18 cellular contexts compared by ENCODE assay signal in the genomic region with DNA sequence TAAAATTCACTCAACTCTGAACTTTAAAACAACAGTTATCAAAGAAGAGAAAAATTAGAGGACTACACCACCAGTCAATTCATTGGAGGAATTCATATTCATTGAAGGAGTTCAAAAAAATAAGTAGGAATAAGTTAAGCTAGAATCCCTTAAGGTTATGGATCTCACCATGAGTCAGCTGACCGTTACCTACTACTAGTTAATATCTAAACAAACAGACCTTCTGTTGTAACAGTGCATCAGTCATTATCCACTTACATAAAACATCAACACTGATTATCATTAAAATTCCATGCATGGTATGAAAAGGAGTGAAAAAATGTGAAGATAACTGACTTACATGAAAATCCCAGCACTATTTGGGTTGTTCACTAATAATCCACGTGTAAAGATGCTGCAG. TPM values are rescaled to one million over a fixed set of nuclear protein-coding genes. Genes with fewer than 3 reads are reported as not detected.
DNase-seq lines count a peak whose midpoint lies in the region; ATAC-seq and TF ChIP-seq lines count a peak whose summit lies in the region.
"Had no signal": no experiment of that assay in that cellular context is flagged by ENCODE, and none has a peak within 500 bp of the region (broad histone marks: within the 10 kb centered on the region; RNA-seq: fewer than 3 reads in every experiment).

No MANE protein-coding gene starts in this region.

- TF ChIP-seq RAD21 in IMR-90 (IDR thresholded peaks at IDR 0.05; ENCODE audit: low read length), result no peak

- TF ChIP-seq CTCF in IMR-90 (conservative IDR thresholded peaks at IDR 0.05; ENCODE audit: low read depth, low read length), result no peak
- no peak for TF ChIP-seq CTCF in chondrocyte (IDR thresholded peaks at IDR 0.05)
- TF ChIP-seq CTCF in adrenal gland (IDR thresholded peaks at IDR 0.05), result no peak

- H3K4me1 Mint-ChIP-seq in chondrocyte (ENCODE audit: low read depth), result no peaks in the 10 kb centered on the region
- H3K4me1 Mint-ChIP-seq: GM23338 had no signal

- no peak overlapping the region for H3K4me3 Mint-ChIP-seq in chondrocyte (ENCODE audit: unreplicated experiment)
- H3K4me3 Mint-ChIP-seq: GM23338 had no signal

- H4K91ac ChIP-seq in IMR-90 (ENCODE audit: insufficient read depth, low read depth, low read length), result no peak overlapping the region

- H3K4me3 ChIP-seq in IMR-90 (ENCODE audit: insufficient read depth, low read depth, low read length) (no peak overlapping the region), adrenal gland (no peak overlapping the region)
- H3K4me3 ChIP-seq: BLaER1 treated with 17β-estradiol and CSF1 and Interleukin-3, amounts not matched to agents 10 nM and 100 nM; GM23338 had no signal

- no peak overlapping the region for H4K8ac ChIP-seq in IMR-90 (ENCODE audit: low read depth in 2 of 2, low read length in 2 of 2)

- no peak overlapping the region for H3K18ac ChIP-seq in IMR-90 (ENCODE audit: low read depth, low read length)

- no peak overlapping the region for H3K14ac ChIP-seq in IMR-90 (replicated peaks; ENCODE audit: low read depth, low read length)

- H3K27me3 ChIP-seq in IMR-90 (ENCODE audit: control insufficient read depth, insufficient read depth, low read length) (no peaks in the 10 kb centered on the region), adrenal gland (no peaks in the 10 kb centered on the region)
- H3K27me3 ChIP-seq: BLaER1 treated with 17β-estradiol and CSF1 and Interleukin-3, amounts not matched to agents 10 nM and 100 nM had no signal

- in situ Hi-C loops in IMR-90 (cut with MboI; ENCODE audit: low sequenced_read_pairs), result no loop called here

- CTCF ChIA-PET in IMR-90 (lab: Yijun Ruan, JAX), result interaction anchor here (0.6 kb wide), 1 partner anchor 15 kb away, joined by 3 read pairs; no protein-coding TSS in a partner anchor

- no peaks in the 10 kb centered on the region; the same call in 1 of the 2 replicates for H3K9me3 ChIP-seq in IMR-90 (ENCODE audit: control insufficient read depth, insufficient read depth, low read length)
- H3K9me3 ChIP-seq in adrenal gland (replicated peaks in 1 of 3), result no peaks in the 10 kb centered on the region

- no peak overlapping the region for H3K23ac ChIP-seq in IMR-90 (ENCODE audit: low read depth, low read length)

- H4K5ac ChIP-seq in IMR-90 (ENCODE audit: low read depth, low read length), result no peak overlapping the region

- H3K79me1 ChIP-seq in IMR-90 (ENCODE audit: low read depth in 1 of 2, low read length in 2 of 2), result peaks cover 10 to 32% of the 10 kb centered on the region in 2 experiments; a peak in 3 of 4 replicates

- peaks cover 24% of the 10 kb centered on the region for H4K20me1 ChIP-seq in IMR-90 (ENCODE audit: insufficient read depth, low read length)

- TF ChIP-seq POLR2A in IMR-90 (IDR thresholded peaks at IDR 0.05; ENCODE audit: low read depth, low read length) (no peak), adrenal gland (IDR thresholded peaks at IDR 0.05) (no peak)

- no CpG with 5 or more reads among the region's 2 CpGs for WGBS in IMR-90 (ENCODE audit: extremely low coverage in 2 of 2, insufficient read length in 1 of 2), 2 experiments
- WGBS in adrenal gland, 4 donors, result 85 to 90% (median 87%) methylated on average over 2 of the region's 2 CpGs

- dilution Hi-C loops in IMR-90 (cut with HindIII; ENCODE audit: low sequenced_read_pairs, unreplicated experiment), result no loop called here

- DNase-seq in NCI-H748 (lab: John Stamatoyannopoulos, UW; ENCODE audit: unreplicated experiment) (peak; percentile 51), NCI-H748 treated with DMSO at 0.1 percent for 48 hours (lab: John Stamatoyannopoulos, UW) (no peak), IMR-90 (peak; percentile 50), chondrocyte (ENCODE audit: low spot score) (no peak), amniotic stem cell (lab: John Stamatoyannopoulos, UW) (no peak), adrenal gland (no peak), NCI-H2227 (lab: John Stamatoyannopoulos, UW; ENCODE audit: unreplicated experiment) (no peak), activated gamma-delta T cell (lab: John Stamatoyannopoulos, UW) (no peak)
- DNase-seq: 8988T, DMS153, KG1, MM.1S, NCI-H1105 treated with DMSO at 0.1 percent for 48 hours, NCI-H187 treated with DMSO at 0.1 percent for 48 hours, NCI-H446 treated with DMSO at 0.1 percent for 48 hours had no signal

- no peaks in the 10 kb centered on the region for H3K27me3 Mint-ChIP-seq in chondrocyte (ENCODE audit: low read depth)

- no peak overlapping the region for H2AK5ac ChIP-seq in IMR-90 (ENCODE audit: low read depth, low read length)

- H2BK120ac ChIP-seq in IMR-90 (ENCODE audit: low read depth, low read length), result no peak overlapping the region

- no peak overlapping the region for H3K9ac ChIP-seq in IMR-90 (ENCODE audit: low read depth, low read length)
- H3K9ac ChIP-seq: BLaER1 treated with 17β-estradiol and CSF1 and Interleukin-3, amounts not matched to agents 10 nM and 100 nM had no signal

- H2BK20ac ChIP-seq in IMR-90 (ENCODE audit: low read depth, low read length), result no peak overlapping the region

- BruUV-seq in IMR-90 (replicated peaks; lab: Mats Ljungman, UMichigan), result no TSS peak

- H3K4me2 ChIP-seq in IMR-90 (ENCODE audit: low read depth, low read length), result peak overlapping the region; percentile 27; the same call in 1 of the 2 replicates
- H3K4me2 ChIP-seq: BLaER1 treated with 17β-estradiol and CSF1 and Interleukin-3, amounts not matched to agents 10 nM and 100 nM; GM23338 had no signal

- H3K4me1 ChIP-seq in IMR-90 (ENCODE audit: control insufficient read depth, insufficient read depth, low read length) (no peaks in the 10 kb centered on the region), adrenal gland (replicated peaks in 1 of 2) (no peaks in the 10 kb centered on the region)
- H3K4me1 ChIP-seq: BLaER1 treated with 17β-estradiol and CSF1 and Interleukin-3, amounts not matched to agents 10 nM and 100 nM had no signal

- H3K36me3 ChIP-seq in IMR-90 (ENCODE audit: control insufficient read depth, insufficient read depth, low read length) (no peaks in the 10 kb centered on the region), adrenal gland (replicated peaks in 1 of 2) (no peaks in the 10 kb centered on the region)

- H3K4ac ChIP-seq in IMR-90 (ENCODE audit: low read depth, low read length), result no peak overlapping the region

- peak; percentile 57 for ATAC-seq in IMR-90 (ENCODE audit: low read depth)
- ATAC-seq: GM23338 had no signal

- no peak overlapping the region for H2BK15ac ChIP-seq in IMR-90 (ENCODE audit: low read depth, low read length)

- H3K9me1 ChIP-seq in IMR-90 (ENCODE audit: insufficient read depth, low read length), result no peaks in the 10 kb centered on the region

- no peaks in the 10 kb centered on the region for H3K9me3 Mint-ChIP-seq in chondrocyte (ENCODE audit: low read depth)
- H3K9me3 Mint-ChIP-seq: GM23338 had no signal

- H3K36me3 Mint-ChIP-seq in chondrocyte (ENCODE audit: low read depth), result peaks cover 3% of the 10 kb centered on the region

- H3K27ac Mint-ChIP-seq in chondrocyte (ENCODE audit: unreplicated experiment), result peak overlapping the region; percentile 6
- H3K27ac Mint-ChIP-seq: GM23338 had no signal

- no peak overlapping the region for H2AFZ ChIP-seq in IMR-90 (replicated peaks; ENCODE audit: low read length, poor library complexity)
- H2AFZ ChIP-seq: GM23338 had no signal

- no peak overlapping the region for H3K56ac ChIP-seq in IMR-90 (ENCODE audit: extremely low read depth, insufficient read depth, low read length)

- H2BK5ac ChIP-seq in IMR-90 (ENCODE audit: low read depth, low read length, poor library complexity, severe bottlenecking), result no peak overlapping the region

- intact Hi-C loops in IMR-90 (cut with micrococcal nuclease), result no loop called here
- intact Hi-C loops in adrenal gland (cut with DNase I), result no loop called here

- no peak overlapping the region for H3K27ac ChIP-seq in IMR-90 (ENCODE audit: insufficient read depth, low read length)
- H3K27ac ChIP-seq in adrenal gland, result no peak overlapping the region
- H3K27ac ChIP-seq: BLaER1 treated with 17β-estradiol and CSF1 and Interleukin-3, amounts not matched to agents 10 nM and 100 nM; RWPE1 had no signal

- no peak overlapping the region for H2AK9ac ChIP-seq in IMR-90 (replicated peaks; ENCODE audit: low read depth, low read length, poor library complexity)

- POLR2A ChIA-PET in IMR-90 (lab: Charles Lee; ENCODE audit: unreplicated experiment), result no interaction called here

TF ChIP-seq in IMR-90, 13 proteins besides CTCF, POLR2A, EP300 and RAD21:
- TF ChIP-seq MXI1 (IDR thresholded peaks at IDR 0.05; ENCODE audit: borderline replicate concordance, low read depth, low read length), result no peak
- TF ChIP-seq, protein P1, sequence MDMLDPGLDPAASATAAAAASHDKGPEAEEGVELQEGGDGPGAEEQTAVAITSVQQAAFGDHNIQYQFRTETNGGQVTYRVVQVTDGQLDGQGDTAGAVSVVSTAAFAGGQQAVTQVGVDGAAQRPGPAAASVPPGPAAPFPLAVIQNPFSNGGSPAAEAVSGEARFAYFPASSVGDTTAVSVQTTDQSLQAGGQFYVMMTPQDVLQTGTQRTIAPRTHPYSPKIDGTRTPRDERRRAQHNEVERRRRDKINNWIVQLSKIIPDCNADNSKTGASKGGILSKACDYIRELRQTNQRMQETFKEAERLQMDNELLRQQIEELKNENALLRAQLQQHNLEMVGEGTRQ (IDR thresholded peaks at IDR 0.05; ENCODE audit: low read depth, low read length), result 0 out of 2 replicates have a peak, but pooled peaks have one; percentile 19
- no peak for TF ChIP-seq SMC3 (IDR thresholded peaks at IDR 0.05; ENCODE audit: low read depth, low read length)
- no peak for TF ChIP-seq NFE2L2 (IDR thresholded peaks at IDR 0.05; ENCODE audit: low read depth, low read length)
- TF ChIP-seq CEBPB (IDR thresholded peaks at IDR 0.05; ENCODE audit: low read depth, low read length), result 0 out of 2 replicates have a peak, but pooled peaks have one; percentile 8
- TF ChIP-seq, protein P2, sequence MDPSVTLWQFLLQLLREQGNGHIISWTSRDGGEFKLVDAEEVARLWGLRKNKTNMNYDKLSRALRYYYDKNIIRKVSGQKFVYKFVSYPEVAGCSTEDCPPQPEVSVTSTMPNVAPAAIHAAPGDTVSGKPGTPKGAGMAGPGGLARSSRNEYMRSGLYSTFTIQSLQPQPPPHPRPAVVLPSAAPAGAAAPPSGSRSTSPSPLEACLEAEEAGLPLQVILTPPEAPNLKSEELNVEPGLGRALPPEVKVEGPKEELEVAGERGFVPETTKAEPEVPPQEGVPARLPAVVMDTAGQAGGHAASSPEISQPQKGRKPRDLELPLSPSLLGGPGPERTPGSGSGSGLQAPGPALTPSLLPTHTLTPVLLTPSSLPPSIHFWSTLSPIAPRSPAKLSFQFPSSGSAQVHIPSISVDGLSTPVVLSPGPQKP (IDR thresholded peaks at IDR 0.05; ENCODE audit: borderline replicate concordance, low read depth, low read length), result no peak
- no peak for TF ChIP-seq FOS (IDR thresholded peaks at IDR 0.05; ENCODE audit: low read depth, low read length)

RNA-seq across cellular contexts. Expression of a gene that starts 44.9 kb away (rescaled TPM):
- 28.1 and 30.5 TPM in 2 replicates for total RNA-seq in IMR-90 (2012; rRNA removed)
- 16.6 and 16.7 TPM in 2 replicates for polyA plus RNA-seq in IMR-90 (2012; rRNA removed)
- polyA plus RNA-seq in IMR-90 (2012; cell fraction: cytosol; rRNA removed), result 6.9 and 7.0 TPM in 2 replicates
- 21.5 and 62.8 TPM in 2 replicates for polyA plus RNA-seq in IMR-90 (2012; cell fraction: nucleus; rRNA removed; ENCODE audit: low replicate concordance)
- total RNA-seq in chondrocyte, result 26.3 to 30.9 TPM (median 29.2 TPM) in 3 replicates
- total RNA-seq in adrenal gland, result 10 to 100 TPM; 19.7 to 58.5 (median 34.1) TPM
- 10 to 100 TPM in 2 of 3 donors, 1 to 10 TPM in 1; 8.4 to 36.1 (median 10.2) TPM for polyA plus RNA-seq in adrenal gland

Comparison
In these comparisons a context has a peak if more than half of its experiments do, and no peak if none do; other contexts are left out.
1. DNase-seq: peak in NCI-H748 (single experiment) and IMR-90 (single experiment); none in NCI-H748 treated with DMSO at 0.1 percent for 48 hours (single experiment), chondrocyte (single experiment), amniotic stem cell (single experiment), adrenal gland (0 of 7), NCI-H2227 (single experiment) and activated gamma-delta T cell (single experiment).